Comparison of ENCODE assay signal across 2 cellular contexts in genomic region chr12:93849946-93850345, GRCh38.
TF ChIP-seq lines count a peak whose summit lies in the region.

No MANE protein-coding gene starts in this region.

TF ChIP-seq in IMR-90, 13 proteins besides CTCF, POLR2A, EP300 and RAD21:
- TF ChIP-seq SMC3 (IDR thresholded peaks at IDR 0.05; ENCODE audit: low read depth, low read length), result no peak

TF ChIP-seq in H1, 55 proteins besides CTCF, POLR2A, EP300 and RAD21:
- TF ChIP-seq KDM5A (IDR thresholded peaks at IDR 0.05; ENCODE audit: low read length), result no peak
- TF ChIP-seq NANOG (IDR thresholded peaks at IDR 0.05; ENCODE audit: insufficient read depth, low read depth, low read length, poor library complexity, severe bottlenecking), result no peak
- no peak for TF ChIP-seq PHF8 (conservative IDR thresholded peaks at IDR 0.05; ENCODE audit: low read depth, low read length)
- TF ChIP-seq SIN3A (conservative IDR thresholded peaks at IDR 0.05 in 1 of 2, IDR thresholded peaks at IDR 0.05 in 1 of 2; ENCODE audit: low read depth in 1 of 2, low read length in 2 of 2), result no peak
- TF ChIP-seq JUND (IDR thresholded peaks at IDR 0.05; ENCODE audit: low read length), result no peak
- TF ChIP-seq GABPA (IDR thresholded peaks at IDR 0.05; ENCODE audit: borderline replicate concordance, insufficient read depth, low read length), result no peak
